9 cellular contexts compared by ENCODE assay signal in the genomic region with DNA sequence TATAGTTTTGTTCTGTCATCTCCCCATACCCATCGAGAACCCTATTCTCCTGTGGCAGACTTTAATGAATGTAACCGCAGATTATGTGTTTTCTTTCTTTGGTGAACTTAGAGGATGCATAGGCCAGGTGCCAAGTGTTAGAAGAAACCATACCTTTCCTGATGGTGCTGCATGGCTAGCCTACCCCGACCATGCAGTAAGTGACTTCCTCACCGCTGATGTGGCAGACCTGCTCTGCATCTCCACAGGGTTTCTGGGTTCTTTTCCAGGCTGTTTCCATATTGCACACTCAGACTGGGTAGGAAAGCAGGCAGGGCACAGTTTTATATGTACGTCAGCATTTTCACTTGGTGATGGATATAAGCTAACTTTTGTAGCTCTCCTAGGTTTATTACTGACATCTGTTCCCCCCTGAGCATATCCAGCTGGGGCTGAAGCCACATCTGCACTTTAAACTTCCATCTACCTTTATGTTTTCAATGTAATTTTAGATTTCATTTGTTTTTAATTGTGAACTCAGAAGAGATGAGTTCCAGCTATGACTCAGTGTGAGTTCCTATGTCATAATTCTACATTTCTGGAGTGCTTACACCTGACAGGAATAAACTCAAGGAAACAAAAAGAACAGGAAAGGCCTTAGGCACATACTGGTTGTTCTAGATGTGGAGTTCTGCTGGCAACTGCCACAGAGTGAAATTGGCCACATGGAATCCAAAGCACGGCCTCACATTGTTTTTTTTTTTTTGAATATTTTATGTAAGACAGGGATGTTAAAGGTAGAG. TPM values are rescaled to one million over a fixed set of nuclear protein-coding genes. Genes with fewer than 3 reads are reported as not detected.
DNase-seq lines count a peak whose midpoint lies in the region; ATAC-seq and TF ChIP-seq lines count a peak whose summit lies in the region.
"Had no signal": no experiment of that assay in that cellular context is flagged by ENCODE, and none has a peak within 500 bp of the region (broad histone marks: within the 10 kb centered on the region; RNA-seq: fewer than 3 reads in every experiment).

No MANE protein-coding gene starts in this region.

- no peaks in the 10 kb centered on the region for H3K36me3 ChIP-seq in A673 (ENCODE audit: insufficient read depth, low read length, poor library complexity, severe bottlenecking)
- H3K36me3 ChIP-seq: adrenal gland had no signal

- peaks cover 2% of the 10 kb centered on the region for H3K36me3 Mint-ChIP-seq in activated T-helper 1 cell treated with anti-CD3 and anti-CD28 coated beads, Interleukin-12 subunit alpha, Interleukin-12 subunit beta, Interleukin-2, Interleukin-4 antibody, amounts not matched to agents 30 ng/mL and 10 ng/mL and 1 ng/mL, durations not matched to agents 14 hours and 24 hours and 36 hours (ENCODE audit: low read depth)

- no peak overlapping the region for H3K4me3 ChIP-seq in A673 (ENCODE audit: low read depth, low read length, poor library complexity, severe bottlenecking)
- H3K4me3 ChIP-seq: adrenal gland had no signal

- H3K9me3 Mint-ChIP-seq in activated T-helper 1 cell treated with anti-CD3 and anti-CD28 coated beads, Interleukin-12 subunit alpha, Interleukin-12 subunit beta, Interleukin-2, Interleukin-4 antibody, amounts not matched to agents 30 ng/mL and 10 ng/mL and 1 ng/mL, durations not matched to agents 14 hours and 24 hours and 36 hours = no peaks in the 10 kb centered on the region

- H3K27me3 ChIP-seq in A673 (replicated peaks; ENCODE audit: insufficient read depth, low read depth, low read length, poor library complexity) = no peaks in the 10 kb centered on the region
- H3K27me3 ChIP-seq: adrenal gland had no signal

- H3K4me1 Mint-ChIP-seq in activated T-helper 1 cell treated with anti-CD3 and anti-CD28 coated beads, Interleukin-12 subunit alpha, Interleukin-12 subunit beta, Interleukin-2, Interleukin-4 antibody, amounts not matched to agents 30 ng/mL and 10 ng/mL and 1 ng/mL, durations not matched to agents 14 hours and 24 hours and 36 hours (ENCODE audit: low read depth) = peaks cover 80% of the 10 kb centered on the region

- H3K9me3 ChIP-seq in A673 (ENCODE audit: low read depth, low read length, poor library complexity, severe bottlenecking) = no peaks in the 10 kb centered on the region
- H3K9me3 ChIP-seq: adrenal gland had no signal

- H3K27ac Mint-ChIP-seq in activated T-helper 1 cell treated with anti-CD3 and anti-CD28 coated beads, Interleukin-12 subunit alpha, Interleukin-12 subunit beta, Interleukin-2, Interleukin-4 antibody, amounts not matched to agents 30 ng/mL and 10 ng/mL and 1 ng/mL, durations not matched to agents 14 hours and 24 hours and 36 hours = no peak overlapping the region

- CTCF ChIA-PET in A673 (lab: Charles Lee) = no interaction called here

- H3K4me1 ChIP-seq in A673 (ENCODE audit: insufficient read depth, low read length, poor library complexity, severe bottlenecking) = peaks cover 74% of the 10 kb centered on the region

- no peak for TF ChIP-seq CTCF in A673 (conservative IDR thresholded peaks at IDR 0.05; ENCODE audit: low read depth, low read length)

- no TSS peak for BruUV-seq in A673 (replicated peaks; lab: Mats Ljungman, UMichigan)

- peak; percentile 52 for ATAC-seq in GM21723 (IDR thresholded peaks at IDR 0.05; ENCODE audit: unreplicated experiment)
- ATAC-seq in SK-N-SH treated with all-trans-retinoic acid at 6 μM for 48 hours = peak; percentile 86

- POLR2A ChIA-PET in A673 (lab: Charles Lee; ENCODE audit: low non-redundant PET) = no interaction called here

- peak overlapping the region; percentile 61 for H3K27ac ChIP-seq in A673 (ENCODE audit: low read depth, low read length, poor library complexity, severe bottlenecking)

- no peak overlapping the region for H3K4me3 Mint-ChIP-seq in activated T-helper 1 cell treated with anti-CD3 and anti-CD28 coated beads, Interleukin-12 subunit alpha, Interleukin-12 subunit beta, Interleukin-2, Interleukin-4 antibody, amounts not matched to agents 30 ng/mL and 10 ng/mL and 1 ng/mL, durations not matched to agents 14 hours and 24 hours and 36 hours

- peaks cover 2% of the 10 kb centered on the region for H3K27me3 Mint-ChIP-seq in activated T-helper 1 cell treated with anti-CD3 and anti-CD28 coated beads, Interleukin-12 subunit alpha, Interleukin-12 subunit beta, Interleukin-2, Interleukin-4 antibody, amounts not matched to agents 30 ng/mL and 10 ng/mL and 1 ng/mL, durations not matched to agents 14 hours and 24 hours and 36 hours (ENCODE audit: insufficient read depth)

- intact Hi-C loops in A673 (cut with micrococcal nuclease; ENCODE audit: unreplicated experiment) = no loop called here
- intact Hi-C loops in activated T-helper 1 cell treated with anti-CD3 and anti-CD28 coated beads, Interleukin-12 subunit alpha, Interleukin-12 subunit beta, Interleukin-2, Interleukin-4 antibody, amounts not matched to agents 30 ng/mL and 10 ng/mL and 1 ng/mL, durations not matched to agents 14 hours and 24 hours and 36 hours (cut with micrococcal nuclease) = no loop called here

- DNase-seq in A673 (ENCODE audit: low spot score) (peak; percentile 43), kidney glomerular epithelial cell (lab: John Stamatoyannopoulos, UW) (peak; percentile 16), NCI-H1694 treated with DMSO at 0.1 percent for 48 hours (lab: John Stamatoyannopoulos, UW) (no peak), NCI-H2029 (lab: John Stamatoyannopoulos, UW) (no peak), cerebellar nuclear complex (lab: John Stamatoyannopoulos, UW) (no peak)
- DNase-seq in activated T-helper 1 cell treated with anti-CD3 and anti-CD28 coated beads, Interleukin-12 subunit alpha, Interleukin-12 subunit beta, Interleukin-2, Interleukin-4 antibody, amounts not matched to agents 30 ng/mL and 10 ng/mL and 1 ng/mL, durations not matched to agents 14 hours and 24 hours and 36 hours (ENCODE audit: low spot score) = no peak
- DNase-seq: adrenal gland had no signal

TF ChIP-seq in SK-N-SH treated with all-trans-retinoic acid at 6 μM for 48 hours, 23 proteins besides CTCF, POLR2A, EP300 and RAD21:
- TF ChIP-seq CSRNP3 (CRISPR knock-in tag; IDR thresholded peaks at IDR 0.05) (no peak), BACH2 (CRISPR knock-in tag; IDR thresholded peaks at IDR 0.05; ENCODE audit: borderline replicate concordance) (no peak), CSDC2 (CRISPR knock-in tag; IDR thresholded peaks at IDR 0.05) (no peak), ZNF565 (CRISPR knock-in tag; conservative IDR thresholded peaks at IDR 0.05; ENCODE audit: low read depth) (no peak), ZNF8 (CRISPR knock-in tag; IDR thresholded peaks at IDR 0.05) (no peak), TCF4 (CRISPR knock-in tag; IDR thresholded peaks at IDR 0.05; ENCODE audit: borderline replicate concordance) (no peak), ZFP3 (CRISPR knock-in tag; IDR thresholded peaks at IDR 0.05) (no peak), ZNF70 (CRISPR knock-in tag; IDR thresholded peaks at IDR 0.05) (no peak), GLIS3 (CRISPR knock-in tag; IDR thresholded peaks at IDR 0.05) (no peak), TSHZ2 (CRISPR knock-in tag; IDR thresholded peaks at IDR 0.05) (no peak), ARNTL (CRISPR knock-in tag; IDR thresholded peaks at IDR 0.05; ENCODE audit: borderline replicate concordance, low read depth) (no peak), RARB (CRISPR knock-in tag; IDR thresholded peaks at IDR 0.05) (no peak), ZC3H10 (CRISPR knock-in tag; IDR thresholded peaks at IDR 0.05) (no peak)

RNA-seq across cellular contexts. Expression of gene LRCH1, which starts 42.4 kb away (rescaled TPM):
- total RNA-seq in A673 (2021) = 25.3 and 26.9 TPM in 2 replicates
- 20.3 and 21.8 TPM in 2 replicates for total RNA-seq in activated T-helper 1 cell treated with anti-CD3 and anti-CD28 coated beads, Interleukin-12 subunit alpha, Interleukin-12 subunit beta, Interleukin-2, Interleukin-4 antibody, amounts not matched to agents 30 ng/mL and 10 ng/mL and 1 ng/mL, durations not matched to agents 14 hours and 24 hours and 36 hours

Comparison
In these comparisons a context has a peak if more than half of its experiments do, and no peak if none do; other contexts are left out.
1. DNase-seq: peak in A673 (single experiment) and kidney glomerular epithelial cell (single experiment); none in NCI-H1694 treated with DMSO at 0.1 percent for 48 hours (single experiment), NCI-H2029 (single experiment), activated T-helper 1 cell treated with anti-CD3 and anti-CD28 coated beads, Interleukin-12 subunit alpha, Interleukin-12 subunit beta, Interleukin-2, Interleukin-4 antibody, amounts not matched to agents 30 ng/mL and 10 ng/mL and 1 ng/mL, durations not matched to agents 14 hours and 24 hours and 36 hours (single experiment) and cerebellar nuclear complex (0 of 2).